ENCODE assay signal across 26 cellular contexts in the genomic region with DNA sequence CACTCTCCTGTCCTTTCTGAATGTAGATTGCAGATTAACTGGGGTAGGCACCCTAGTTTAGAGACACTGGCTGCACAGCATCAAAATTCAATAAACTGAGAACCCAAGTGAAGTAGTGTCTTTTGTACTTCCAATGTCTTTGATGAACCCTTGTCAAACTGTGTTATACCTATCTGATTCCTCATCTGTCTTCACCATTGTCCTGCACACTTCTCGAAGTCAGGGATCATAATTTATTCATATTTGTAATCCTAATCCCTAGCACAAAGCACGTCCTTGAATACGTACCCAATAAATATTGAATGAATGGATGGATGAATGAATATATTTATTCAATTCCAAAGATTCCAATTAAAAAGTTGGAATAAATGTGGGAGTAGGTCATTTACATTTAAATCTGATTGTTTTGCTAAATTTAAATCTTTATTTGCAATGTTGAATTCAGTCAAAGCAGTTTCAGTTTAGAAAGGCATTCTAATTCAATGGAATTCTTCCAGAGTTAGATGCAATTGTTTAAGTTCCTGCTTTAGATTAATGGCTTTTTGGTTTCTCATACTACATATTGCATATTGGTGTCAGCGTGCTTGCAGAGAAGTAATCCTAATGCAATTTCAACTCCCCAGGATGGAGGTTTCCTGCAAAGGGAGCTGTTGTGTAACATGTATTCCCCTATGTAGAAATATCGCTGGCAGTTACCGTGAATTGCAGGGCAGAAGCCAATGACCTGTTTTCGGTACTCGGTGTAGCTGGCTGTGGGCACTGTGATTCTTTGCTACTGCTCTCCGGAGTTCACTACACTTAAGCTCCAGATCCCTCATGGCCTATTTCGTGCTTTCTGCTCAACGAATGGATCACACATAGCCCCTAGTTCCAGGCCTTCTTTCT.
DNase-seq lines count a peak whose midpoint lies in the region; ATAC-seq and TF ChIP-seq lines count a peak whose summit lies in the region.
"Had no signal": no experiment of that assay in that cellular context is flagged by ENCODE, and none has a peak within 500 bp of the region (broad histone marks: within the 10 kb centered on the region; RNA-seq: fewer than 3 reads in every experiment).

No MANE protein-coding gene starts in this region.

- H3K4me1 Mint-ChIP-seq in activated CD4-positive, alpha-beta T cell treated with anti-CD3 and anti-CD28 coated beads, Interleukin-2, amount 10 ng/mL, durations not matched to agents 7 days and 5 days: no peaks in the 10 kb centered on the region
- H3K4me1 Mint-ChIP-seq: activated T-helper 17 cell treated with anti-CD3 and anti-CD28 coated beads, Interleukin-2, amount 50 U/mL, for 72 hours; CD8-positive, alpha-beta memory T cell; natural killer cell had no signal

- H3K9me3 ChIP-seq in A673 (ENCODE audit: low read depth, low read length, poor library complexity, severe bottlenecking) (no peaks in the 10 kb centered on the region), IMR-90 (ENCODE audit: control insufficient read depth, insufficient read depth, low read length) (no peaks in the 10 kb centered on the region), adipocyte (ENCODE audit: control insufficient read depth, low read length) (no peaks in the 10 kb centered on the region), right cardiac atrium (ENCODE audit: control insufficient read depth, low read length) (no peaks in the 10 kb centered on the region), Karpas-422 (ENCODE audit: low read length) (no peaks in the 10 kb centered on the region)
- H3K9me3 ChIP-seq: A549, SJSA1, transverse colon had no signal

- no peak overlapping the region for H3K56ac ChIP-seq in IMR-90 (ENCODE audit: extremely low read depth, insufficient read depth, low read length)

- no peak for TF ChIP-seq POLR2A in IMR-90 (IDR thresholded peaks at IDR 0.05; ENCODE audit: low read depth, low read length)

- in situ Hi-C loops in IMR-90 (cut with MboI; ENCODE audit: low sequenced_read_pairs): no loop called here

- no peaks in the 10 kb centered on the region for H3K9me3 Mint-ChIP-seq in activated CD4-positive, alpha-beta T cell treated with anti-CD3 and anti-CD28 coated beads, Interleukin-2, amount 10 ng/mL, durations not matched to agents 7 days and 5 days
- H3K9me3 Mint-ChIP-seq: activated T-helper 17 cell treated with anti-CD3 and anti-CD28 coated beads, Interleukin-2, amount 50 U/mL, for 72 hours had no signal

- H3K4me3 ChIP-seq in A673 (ENCODE audit: low read depth, low read length, poor library complexity, severe bottlenecking) (no peak overlapping the region), IMR-90 (ENCODE audit: insufficient read depth, low read depth, low read length) (no peak overlapping the region), adipocyte (ENCODE audit: low read length) (peak overlapping the region; percentile 30), right cardiac atrium (ENCODE audit: low read length) (no peak overlapping the region), Karpas-422 (ENCODE audit: low read length) (no peak overlapping the region)
- H3K4me3 ChIP-seq: A549, K562, SJSA1, transverse colon had no signal

- CTCF ChIA-PET in A673 (lab: Charles Lee): no interaction called here
- CTCF ChIA-PET in IMR-90 (lab: Yijun Ruan, JAX): no interaction called here
- CTCF ChIA-PET in activated CD4-positive, alpha-beta T cell treated with anti-CD3 and anti-CD28 coated beads, Interleukin-2, amount 10 ng/mL, durations not matched to agents 7 days and 5 days (lab: Charles Lee): no interaction called here

- H4K91ac ChIP-seq in IMR-90 (ENCODE audit: insufficient read depth, low read depth, low read length): no peak overlapping the region

- no peak for TF ChIP-seq RAD21 in IMR-90 (IDR thresholded peaks at IDR 0.05; ENCODE audit: low read length)

- DNase-seq in A673 (ENCODE audit: low spot score) (peak; percentile 7), IMR-90 (peak; percentile 80), adipocyte (ENCODE audit: low read depth) (no peak), right cardiac atrium (peak in 2 of 3 donors; percentile 28 to 45), Karpas-422 (no peak), epidermal melanocyte (ENCODE audit: insufficient read length, low spot score) (no peak)
- DNase-seq in activated CD4-positive, alpha-beta T cell treated with anti-CD3 and anti-CD28 coated beads, Interleukin-2, amount 10 ng/mL, durations not matched to agents 7 days and 5 days: no peak
- DNase-seq: activated CD4-positive, alpha-beta T cell treated with anti-CD3 and anti-CD28 coated beads for 1 hour; caudate nucleus; CD8-positive, alpha-beta memory T cell; DND-41; hippocampal formation; islet precursor cell; mesendoderm; natural killer cell; NCI-H1092; NCI-H2081 treated with DMSO at 0.1 percent for 48 hours; NCI-H524 treated with DMSO at 0.1 percent for 48 hours; OCI-M1; transverse colon had no signal

- no peak overlapping the region for H3K18ac ChIP-seq in IMR-90 (ENCODE audit: low read depth, low read length)

- H2BK15ac ChIP-seq in IMR-90 (ENCODE audit: low read depth, low read length): no peak overlapping the region

- no peaks in the 10 kb centered on the region for H3K79me1 ChIP-seq in IMR-90 (ENCODE audit: low read depth in 1 of 2, low read length in 2 of 2)

- H3K27me3 ChIP-seq in A673 (replicated peaks; ENCODE audit: insufficient read depth, low read depth, low read length, poor library complexity) (no peaks in the 10 kb centered on the region), IMR-90 (ENCODE audit: control insufficient read depth, insufficient read depth, low read length) (no peaks in the 10 kb centered on the region; the same call in 1 of the 2 replicates), adipocyte (replicated peaks; ENCODE audit: control insufficient read depth, insufficient read depth, low read length) (no peaks in the 10 kb centered on the region), right cardiac atrium (ENCODE audit: control insufficient read depth, insufficient read depth) (no peaks in the 10 kb centered on the region), Karpas-422 (ENCODE audit: low read length) (no peaks in the 10 kb centered on the region)
- H3K27me3 ChIP-seq: SJSA1, transverse colon had no signal

- H3K27ac Mint-ChIP-seq in activated CD4-positive, alpha-beta T cell treated with anti-CD3 and anti-CD28 coated beads, Interleukin-2, amount 10 ng/mL, durations not matched to agents 7 days and 5 days: no peak overlapping the region
- H3K27ac Mint-ChIP-seq: activated T-helper 17 cell treated with anti-CD3 and anti-CD28 coated beads, Interleukin-2, amount 50 U/mL, for 72 hours; CD8-positive, alpha-beta memory T cell; natural killer cell had no signal

- 50% methylated on average over 2 of the region's 11 CpGs; no CpG with 5 or more reads in 1 of the 2 experiments for WGBS in IMR-90 (ENCODE audit: extremely low coverage in 2 of 2, insufficient read length in 1 of 2), 2 experiments
- 66% methylated on average over 11 of the region's 11 CpGs for WGBS in right cardiac atrium

- no TSS peak for BruUV-seq in A673 (replicated peaks; lab: Mats Ljungman, UMichigan)
- BruUV-seq in IMR-90 (replicated peaks; lab: Mats Ljungman, UMichigan): no TSS peak

- no peaks in the 10 kb centered on the region for H3K36me3 ChIP-seq in A673 (ENCODE audit: insufficient read depth, low read length, poor library complexity, severe bottlenecking)
- H3K36me3 ChIP-seq in IMR-90 (ENCODE audit: control insufficient read depth, insufficient read depth, low read length): no peaks in the 10 kb centered on the region
- no peaks in the 10 kb centered on the region for H3K36me3 ChIP-seq in adipocyte (ENCODE audit: control insufficient read depth, insufficient read depth, low read length, severe bottlenecking)
- no peaks in the 10 kb centered on the region for H3K36me3 ChIP-seq in Karpas-422 (ENCODE audit: insufficient read depth, low read length)
- H3K36me3 ChIP-seq: SJSA1, transverse colon had no signal

- H3K79me2 ChIP-seq in Karpas-422 (ENCODE audit: low read length): no peaks in the 10 kb centered on the region
- H3K79me2 ChIP-seq: parathyroid adenoma had no signal

- TF ChIP-seq CTCF in A673 (conservative IDR thresholded peaks at IDR 0.05; ENCODE audit: low read depth, low read length): no peak
- TF ChIP-seq CTCF in IMR-90 (conservative IDR thresholded peaks at IDR 0.05; ENCODE audit: low read depth, low read length): no peak

- no peak overlapping the region for H4K5ac ChIP-seq in IMR-90 (ENCODE audit: low read depth, low read length)

- H3K4me1 ChIP-seq in A673 (ENCODE audit: insufficient read depth, low read length, poor library complexity, severe bottlenecking) (no peaks in the 10 kb centered on the region), IMR-90 (ENCODE audit: control insufficient read depth, insufficient read depth, low read length) (no peaks in the 10 kb centered on the region), adipocyte (ENCODE audit: control insufficient read depth, insufficient read depth, low read length) (peaks cover 25% of the 10 kb centered on the region), right cardiac atrium (ENCODE audit: control insufficient read depth, insufficient read depth, low read length) (no peaks in the 10 kb centered on the region), Karpas-422 (ENCODE audit: low read length) (no peaks in the 10 kb centered on the region)
- H3K4me1 ChIP-seq: A549, parathyroid adenoma, SJSA1, transverse colon had no signal

- no peak overlapping the region for H4K8ac ChIP-seq in IMR-90 (ENCODE audit: low read depth in 2 of 2, low read length in 2 of 2)

- no peak overlapping the region for H3K4me3 Mint-ChIP-seq in activated CD4-positive, alpha-beta T cell treated with anti-CD3 and anti-CD28 coated beads, Interleukin-2, amount 10 ng/mL, durations not matched to agents 7 days and 5 days
- H3K4me3 Mint-ChIP-seq: activated T-helper 17 cell treated with anti-CD3 and anti-CD28 coated beads, Interleukin-2, amount 50 U/mL, for 72 hours; CD8-positive, alpha-beta memory T cell; natural killer cell had no signal

- H3K14ac ChIP-seq in IMR-90 (replicated peaks; ENCODE audit: low read depth, low read length): 0 out of 2 replicates have a peak overlapping the region, but pooled peaks have one; percentile 66

- H3K27ac ChIP-seq in A673 (ENCODE audit: low read depth, low read length, poor library complexity, severe bottlenecking) (no peak overlapping the region), IMR-90 (ENCODE audit: insufficient read depth, low read length) (no peak overlapping the region), right cardiac atrium (ENCODE audit: low read length) (no peak overlapping the region), Karpas-422 (ENCODE audit: low read length) (no peak overlapping the region)
- H3K27ac ChIP-seq: A549, parathyroid adenoma, SJSA1, transverse colon had no signal

- no peaks in the 10 kb centered on the region for H3K9me1 ChIP-seq in IMR-90 (ENCODE audit: insufficient read depth, low read length)

- H2BK120ac ChIP-seq in IMR-90 (ENCODE audit: low read depth, low read length): no peak overlapping the region

- H3K23ac ChIP-seq in IMR-90 (ENCODE audit: low read depth, low read length): no peak overlapping the region

- H2BK5ac ChIP-seq in IMR-90 (ENCODE audit: low read depth, low read length, poor library complexity, severe bottlenecking): no peak overlapping the region

- no peaks in the 10 kb centered on the region for H3K27me3 Mint-ChIP-seq in activated CD4-positive, alpha-beta T cell treated with anti-CD3 and anti-CD28 coated beads, Interleukin-2, amount 10 ng/mL, durations not matched to agents 7 days and 5 days
- H3K27me3 Mint-ChIP-seq: activated T-helper 17 cell treated with anti-CD3 and anti-CD28 coated beads, Interleukin-2, amount 50 U/mL, for 72 hours; CD8-positive, alpha-beta memory T cell had no signal

- H2BK20ac ChIP-seq in IMR-90 (ENCODE audit: low read depth, low read length): no peak overlapping the region

- no peak overlapping the region for H2AK9ac ChIP-seq in IMR-90 (replicated peaks; ENCODE audit: low read depth, low read length, poor library complexity)

- intact Hi-C loops in A673 (cut with micrococcal nuclease; ENCODE audit: unreplicated experiment): no loop called here
- intact Hi-C loops in IMR-90 (cut with micrococcal nuclease): no loop called here
- intact Hi-C loops in right cardiac atrium (cut with DNase I): no loop called here

- H3K9ac ChIP-seq in IMR-90 (ENCODE audit: low read depth, low read length): no peak overlapping the region
- peak overlapping the region; percentile 7 for H3K9ac ChIP-seq in adipocyte (ENCODE audit: low read length)
- H3K9ac ChIP-seq in Karpas-422 (ENCODE audit: low read length): no peak overlapping the region
- H3K9ac ChIP-seq: parathyroid adenoma had no signal

- POLR2A ChIA-PET in A673 (lab: Charles Lee; ENCODE audit: low non-redundant PET) (no interaction called here), IMR-90 (lab: Charles Lee; ENCODE audit: unreplicated experiment) (no interaction called here)
- POLR2A ChIA-PET in activated CD4-positive, alpha-beta T cell treated with anti-CD3 and anti-CD28 coated beads, Interleukin-2, amount 10 ng/mL, durations not matched to agents 7 days and 5 days (lab: Charles Lee): no interaction called here

- dilution Hi-C loops in IMR-90 (cut with HindIII; ENCODE audit: low sequenced_read_pairs, unreplicated experiment): no loop called here

- H3K4me2 ChIP-seq in IMR-90 (ENCODE audit: low read depth, low read length) (peak overlapping the region; percentile 2; the same call in 1 of the 2 replicates), Karpas-422 (ENCODE audit: low read depth, low read length, poor library complexity, severe bottlenecking) (no peak overlapping the region)
- H3K4me2 ChIP-seq: A549 had no signal

- H2AK5ac ChIP-seq in IMR-90 (ENCODE audit: low read depth, low read length): no peak overlapping the region; the same call in 1 of the 2 replicates

- ATAC-seq in IMR-90 (ENCODE audit: low read depth): peak; percentile 51
- peak; percentile 66 to 90 for ATAC-seq in right cardiac atrium
- ATAC-seq in HG02981 (IDR thresholded peaks at IDR 0.05; ENCODE audit: unreplicated experiment): no peak
- ATAC-seq: A549; activated T-helper 17 cell treated with anti-CD3 and anti-CD28 coated beads, Interleukin-2, amount 50 U/mL, for 72 hours; K562; natural killer cell had no signal

- H2AFZ ChIP-seq in IMR-90 (replicated peaks; ENCODE audit: low read length, poor library complexity): no peak overlapping the region
- no peak overlapping the region for H2AFZ ChIP-seq in Karpas-422 (ENCODE audit: low read length)
- H2AFZ ChIP-seq: parathyroid adenoma had no signal

- no peaks in the 10 kb centered on the region for H4K20me1 ChIP-seq in IMR-90 (ENCODE audit: insufficient read depth, low read length)
- no peaks in the 10 kb centered on the region for H4K20me1 ChIP-seq in Karpas-422 (ENCODE audit: insufficient read depth, low read depth, low read length)

- no peaks in the 10 kb centered on the region for H3K9me2 ChIP-seq in Karpas-422 (replicated peaks; ENCODE audit: insufficient read depth, low read length)

- H3K36me3 Mint-ChIP-seq in activated CD4-positive, alpha-beta T cell treated with anti-CD3 and anti-CD28 coated beads, Interleukin-2, amount 10 ng/mL, durations not matched to agents 7 days and 5 days (ENCODE audit: low read depth): no peaks in the 10 kb centered on the region
- H3K36me3 Mint-ChIP-seq: CD8-positive, alpha-beta memory T cell; natural killer cell had no signal

- H3K4ac ChIP-seq in IMR-90 (ENCODE audit: low read depth, low read length): no peak overlapping the region

Comparison
In these comparisons a context has a peak if more than half of its experiments do, and no peak if none do; other contexts are left out.
1. DNase-seq: peak in A673 (single experiment), IMR-90 (single experiment) and right cardiac atrium (2 of 3); none in adipocyte (single experiment), activated CD4-positive, alpha-beta T cell treated with anti-CD3 and anti-CD28 coated beads, Interleukin-2, amount 10 ng/mL, durations not matched to agents 7 days and 5 days (single experiment), Karpas-422 (single experiment) and epidermal melanocyte (single experiment).